Comparison of ENCODE assay signal across 19 cellular contexts in genomic region chr3:71525376-71525775, GRCh38. TPM values are rescaled to one million over a fixed set of nuclear protein-coding genes. Genes with fewer than 3 reads are reported as not detected.
DNase-seq lines count a peak whose midpoint lies in the region; ATAC-seq and TF ChIP-seq lines count a peak whose summit lies in the region.
"Had no signal": no experiment of that assay in that cellular context is flagged by ENCODE, and none has a peak within 500 bp of the region (broad histone marks: within the 10 kb centered on the region; RNA-seq: fewer than 3 reads in every experiment).

No MANE protein-coding gene starts in this region.

- H3K27ac ChIP-seq in HL-60 (replicated peaks): peak overlapping the region; percentile 60
- no peak overlapping the region for H3K27ac ChIP-seq in upper lobe of right lung

- H3K4me1 ChIP-seq in upper lobe of right lung: peaks cover 5% of the 10 kb centered on the region

- H3K27me3 ChIP-seq in HL-60 (ENCODE audit: insufficient read depth, poor library complexity, severe bottlenecking) (no peaks in the 10 kb centered on the region), upper lobe of right lung (no peaks in the 10 kb centered on the region)

- no peaks in the 10 kb centered on the region for H3K36me3 ChIP-seq in upper lobe of right lung

- H3K9me3 ChIP-seq in upper lobe of right lung: no peaks in the 10 kb centered on the region

- DNase-seq in HL-60 (ENCODE audit: low read depth in 1 of 2, low spot score in 1 of 2) (peak in 1 of 2 experiments; percentile 80), MV-4-11 (lab: John Stamatoyannopoulos, UW) (peak; percentile 46), SKM-1 (lab: John Stamatoyannopoulos, UW; ENCODE audit: unreplicated experiment) (peak; percentile 61), upper lobe of right lung (no peak), NCI-H1048 (lab: John Stamatoyannopoulos, UW) (no peak)
- DNase-seq in activated CD4-positive, alpha-beta T cell treated with anti-CD3 and anti-CD28 coated beads for 4 hours: no peak
- DNase-seq: C1 segment of cervical spinal cord, DMS79 treated with DMSO at 0.1 percent for 48 hours, HFFc6, KBM-7, NCI-H1105 treated with DMSO at 0.1 percent for 48 hours, NCI-H187, NCI-H2227 treated with DMSO at 0.1 percent for 48 hours, NCI-H510A treated with DMSO at 0.1 percent for 48 hours, NCI-H774, SHP77 treated with DMSO at 0.1 percent for 48 hours, T-helper 2 cell had no signal

- ATAC-seq in upper lobe of right lung: peak; percentile 45
- no peak for ATAC-seq in HG02610 (IDR thresholded peaks at IDR 0.05; ENCODE audit: unreplicated experiment)
- ATAC-seq: HepG2 had no signal

- H3K4me3 ChIP-seq in HL-60 (replicated peaks; ENCODE audit: insufficient read depth, low read length) (no peak overlapping the region), upper lobe of right lung (no peak overlapping the region)

- intact Hi-C loops in upper lobe of right lung (cut with DNase I): no loop called here

- TF ChIP-seq CTCF in HL-60 (IDR thresholded peaks at IDR 0.05; ENCODE audit: insufficient read depth, low read length): no peak
- TF ChIP-seq CTCF in upper lobe of right lung (IDR thresholded peaks at IDR 0.05): no peak

RNA-seq across cellular contexts. Expression of gene FOXP1, which starts 58.2 kb away (rescaled TPM):
- total RNA-seq in upper lobe of right lung: 140 TPM

Comparison
In these comparisons a context has a peak if more than half of its experiments do, and no peak if none do; other contexts are left out.
1. DNase-seq: peak in MV-4-11 (single experiment) and SKM-1 (single experiment); none in upper lobe of right lung (single experiment), NCI-H1048 (single experiment) and activated CD4-positive, alpha-beta T cell treated with anti-CD3 and anti-CD28 coated beads for 4 hours (0 of 2).